ENCODE assay signal across 25 cellular contexts in genomic region chr1:201329286-201329685, GRCh38. TPM values are rescaled to one million over a fixed set of nuclear protein-coding genes. Genes with fewer than 3 reads are reported as not detected.
DNase-seq lines count a peak whose midpoint lies in the region; ATAC-seq and TF ChIP-seq lines count a peak whose summit lies in the region.
"Had no signal": no experiment of that assay in that cellular context is flagged by ENCODE, and none has a peak within 500 bp of the region (broad histone marks: within the 10 kb centered on the region; RNA-seq: fewer than 3 reads in every experiment).

No MANE protein-coding gene starts in this region.

- H3K4me1 ChIP-seq in fibroblast of lung (ENCODE audit: control insufficient read depth, extremely low read depth, insufficient read depth, low read length): no peaks in the 10 kb centered on the region
- H3K4me1 ChIP-seq in upper lobe of right lung: peaks cover 9% of the 10 kb centered on the region

- H3K4me2 ChIP-seq in fibroblast of lung (ENCODE audit: extremely low read depth, insufficient read depth, low read length): no peak overlapping the region

- H3K27ac ChIP-seq in RWPE1: peak overlapping the region; percentile 59
- no peak overlapping the region for H3K27ac ChIP-seq in fibroblast of lung (ENCODE audit: insufficient read depth, low read length)
- no peak overlapping the region for H3K27ac ChIP-seq in upper lobe of right lung
- H3K27ac ChIP-seq: stomach had no signal

- CTCF ChIA-PET in RWPE1 (lab: Yijun Ruan, JAX): interaction anchor here (0.6 to 2.2 kb wide), 6 partner anchors 9 to 840 kb away, joined by 3 to 7 read pairs (median 4); no protein-coding TSS in a partner anchor

- H3K9me3 ChIP-seq in fibroblast of lung (ENCODE audit: control insufficient read depth, insufficient read depth, low read depth, low read length) (no peaks in the 10 kb centered on the region), upper lobe of right lung (no peaks in the 10 kb centered on the region)
- H3K9me3 ChIP-seq: stomach had no signal

- TF ChIP-seq CTCF in RWPE1 (conservative IDR thresholded peaks at IDR 0.05; ENCODE audit: low read depth): no peak
- no peak for TF ChIP-seq CTCF in fibroblast of lung (conservative IDR thresholded peaks at IDR 0.05 in 1 of 2, IDR thresholded peaks at IDR 0.05 in 1 of 2; ENCODE audit: low read depth in 1 of 2, low read length in 2 of 2)
- TF ChIP-seq CTCF in upper lobe of right lung (IDR thresholded peaks at IDR 0.05): no peak

- H3K9ac ChIP-seq in fibroblast of lung (ENCODE audit: insufficient read depth, low read length): no peak overlapping the region

- H2AFZ ChIP-seq in fibroblast of lung (ENCODE audit: low read length): no peak overlapping the region

- H3K79me2 ChIP-seq in fibroblast of lung (ENCODE audit: control insufficient read depth, insufficient read depth, low read length): no peaks in the 10 kb centered on the region

- H3K36me3 ChIP-seq in fibroblast of lung (ENCODE audit: control insufficient read depth, insufficient read depth, low read length): no peaks in the 10 kb centered on the region
- no peaks in the 10 kb centered on the region for H3K36me3 ChIP-seq in upper lobe of right lung
- H3K36me3 ChIP-seq: stomach had no signal

- ATAC-seq in upper lobe of right lung: no peak
- no peak for ATAC-seq in HG03354 (IDR thresholded peaks at IDR 0.05; ENCODE audit: poor library complexity, severe bottlenecking, unreplicated experiment)

- H4K20me1 ChIP-seq in fibroblast of lung (ENCODE audit: control insufficient read depth, extremely low read depth, insufficient read depth, low read length): no peaks in the 10 kb centered on the region

- POLR2A ChIA-PET in RWPE1 (lab: Yijun Ruan, JAX; ENCODE audit: low non-redundant PET): no interaction called here

- H3K27me3 ChIP-seq in fibroblast of lung (ENCODE audit: control insufficient read depth, insufficient read depth, low read length): peaks cover 11% of the 10 kb centered on the region
- H3K27me3 ChIP-seq in upper lobe of right lung: no peaks in the 10 kb centered on the region

- intact Hi-C loops in upper lobe of right lung (cut with DNase I): no loop called here

- H3K4me3 ChIP-seq in fibroblast of lung (replicated peaks in 1 of 4; ENCODE audit: control extremely low read depth in 1 of 4, insufficient read depth in 1 of 4, low read depth in 3 of 4, low read length in 4 of 4): no peak overlapping the region
- no peak overlapping the region for H3K4me3 ChIP-seq in upper lobe of right lung
- H3K4me3 ChIP-seq: stomach had no signal

- no peak for DNase-seq in RWPE1 (ENCODE audit: low spot score)
- peak; percentile 53 to 69 for DNase-seq in fibroblast of lung (ENCODE audit: low read depth in 2 of 2)
- DNase-seq in hepatic stellate cell (ENCODE audit: low spot score): peak; percentile 61
- peak; percentile 48 for DNase-seq in upper lobe of right lung
- no peak for DNase-seq in NCI-H187 treated with DMSO at 0.1 percent for 48 hours (lab: John Stamatoyannopoulos, UW)
- no peak for DNase-seq in NCI-H2227 (lab: John Stamatoyannopoulos, UW; ENCODE audit: unreplicated experiment)
- DNase-seq: activated CD4-positive, alpha-beta T cell treated with anti-CD3 and anti-CD28 coated beads for 1 hour; activated naive CD8-positive, alpha-beta T cell treated with anti-CD3 and anti-CD28 coated beads, Interleukin-2, amount 10 ng/mL, durations not matched to agents 7 days and 5 days; central memory CD4-positive, alpha-beta T cell; H9; kidney glomerular epithelial cell; MM.1S; NCI-H146; NCI-H2227 treated with DMSO at 0.1 percent for 48 hours; NCI-H774; nephron progenitor cell; small intestine; stimulated activated CD4-positive, alpha-beta T cell treated with anti-CD3 and anti-CD28 coated beads, Interleukin-4, amount 100 ng/mL, for 24 hours; stomach; T1000 had no signal

RNA-seq across cellular contexts. Expression of gene PKP1, which starts 46.0 kb away (rescaled TPM):
- total RNA-seq in fibroblast of lung (under 0.01 TPM in 2 replicates), upper lobe of right lung (0.69 TPM)
- polyA plus RNA-seq in fibroblast of lung: 0.06 and 0.08 TPM in 2 replicates
- polyA plus RNA-seq in fibroblast of lung (2012): 0.02 and 0.03 TPM in 2 replicates
- 0.16 and 0.30 TPM in 2 replicates for polyA minus RNA-seq in fibroblast of lung (ENCODE audit: low replicate concordance)
- total RNA-seq: activated naive CD8-positive, alpha-beta T cell treated with anti-CD3 and anti-CD28 coated beads, Interleukin-2, amount 10 ng/mL, durations not matched to agents 7 days and 5 days; activated T-helper 1 cell treated with anti-CD3 and anti-CD28 coated beads, Interleukin-12 subunit alpha, Interleukin-12 subunit beta, Interleukin-2, Interleukin-4 antibody, amounts not matched to agents 30 ng/mL and 10 ng/mL and 1 ng/mL, durations not matched to agents 14 hours and 24 hours and 36 hours; G401 had no signal
- polyA plus RNA-seq: IgD-negative memory B cell had no signal

RNA-seq across cellular contexts. Expression of gene TNNT2, which starts 48.2 kb away (rescaled TPM):
- total RNA-seq in fibroblast of lung (not detected in 2 replicates), upper lobe of right lung (6.4 TPM)
- polyA plus RNA-seq in fibroblast of lung: 0.14 and 1.4 TPM in 2 replicates
- 2.4 TPM in 1 of 2 replicates, not detected in the other for polyA plus RNA-seq in fibroblast of lung (2012)
- polyA minus RNA-seq in fibroblast of lung (ENCODE audit: low replicate concordance): not detected in 2 replicates
- total RNA-seq: activated naive CD8-positive, alpha-beta T cell treated with anti-CD3 and anti-CD28 coated beads, Interleukin-2, amount 10 ng/mL, durations not matched to agents 7 days and 5 days; activated T-helper 1 cell treated with anti-CD3 and anti-CD28 coated beads, Interleukin-12 subunit alpha, Interleukin-12 subunit beta, Interleukin-2, Interleukin-4 antibody, amounts not matched to agents 30 ng/mL and 10 ng/mL and 1 ng/mL, durations not matched to agents 14 hours and 24 hours and 36 hours had no signal
- polyA plus RNA-seq: BJ, IgD-negative memory B cell had no signal

Comparison
In these comparisons a context has a peak if more than half of its experiments do, and no peak if none do; other contexts are left out.
1. DNase-seq: peak in fibroblast of lung (2 of 2), hepatic stellate cell (single experiment) and upper lobe of right lung (single experiment); none in RWPE1 (single experiment), NCI-H187 treated with DMSO at 0.1 percent for 48 hours (single experiment) and NCI-H2227 (single experiment).